In genomic region chr4:168651374-168651773, GRCh38 we compare ENCODE assay signal across 23 cellular contexts.
A peak's percentile ranks its signal among the peaks of the same experiment; 100 is the strongest.
DNase-seq lines count a peak whose midpoint lies in the region; ATAC-seq and TF ChIP-seq lines count a peak whose summit lies in the region.
"Had no signal": no experiment of that assay in that cellular context is flagged by ENCODE, and none has a peak within 500 bp of the region (broad histone marks: within the 10 kb centered on the region; RNA-seq: fewer than 3 reads in every experiment).

No MANE protein-coding gene starts in this region.

- peaks cover 86 to 89% of the 10 kb centered on the region in 2 experiments for H3K4me1 ChIP-seq in HCT116 (ENCODE audit: control insufficient read depth in 1 of 2, insufficient read depth in 2 of 2, low read length in 2 of 2)
- H3K4me1 ChIP-seq: adrenal gland; BLaER1 treated with 17β-estradiol and CSF1 and Interleukin-3, amounts not matched to agents 10 nM and 100 nM; Caco-2; gastroesophageal sphincter had no signal

- peaks cover 47% of the 10 kb centered on the region for H3K79me2 ChIP-seq in HCT116 (ENCODE audit: insufficient read depth, low read length)

- no peaks in the 10 kb centered on the region for H3K9me2 ChIP-seq in HCT116 (ENCODE audit: insufficient read depth)

- TF ChIP-seq CTCF in HCT116 (IDR thresholded peaks at IDR 0.05 in 2 of 3, conservative IDR thresholded peaks at IDR 0.05 in 1 of 3; ENCODE audit: borderline replicate concordance in 1 of 3, insufficient read depth in 1 of 3, low read depth in 2 of 3, low read length in 2 of 3) (no peak), nephron (IDR thresholded peaks at IDR 0.05; ENCODE audit: unreplicated experiment in 3 of 3) (no peak)

- H3K9ac ChIP-seq in HCT116 (ENCODE audit: low read length) = no peak overlapping the region
- H3K9ac ChIP-seq: BLaER1 treated with 17β-estradiol and CSF1 and Interleukin-3, amounts not matched to agents 10 nM and 100 nM had no signal

- no peaks in the 10 kb centered on the region for H3K27me3 Mint-ChIP-seq in nephron (ENCODE audit: low read depth)
- peaks cover 12% of the 10 kb centered on the region for H3K27me3 Mint-ChIP-seq in activated CD4-positive, alpha-beta memory T cell treated with anti-CD3 and anti-CD28 coated beads for 36 hours

- peak; percentile 74 for ATAC-seq in HCT116
- no peak for ATAC-seq in GM21390 (IDR thresholded peaks at IDR 0.05; ENCODE audit: unreplicated experiment)
- ATAC-seq: activated CD4-positive, alpha-beta T cell treated with anti-CD3 and anti-CD28 coated beads for 36 hours; activated T-cell treated with anti-CD3 and anti-CD28 coated beads, Interleukin-2, amount 50 U/mL, for 72 hours; gastroesophageal sphincter; T-helper 17 cell had no signal

- peak overlapping the region; percentile 69 to 97 (median 89) for H3K27ac Mint-ChIP-seq in nephron
- no peak overlapping the region for H3K27ac Mint-ChIP-seq in activated CD4-positive, alpha-beta memory T cell treated with anti-CD3 and anti-CD28 coated beads for 36 hours
- H3K27ac Mint-ChIP-seq: activated CD4-positive, alpha-beta T cell treated with anti-CD3 and anti-CD28 coated beads for 36 hours; activated T-cell treated with anti-CD3 and anti-CD28 coated beads, Interleukin-2, amount 50 U/mL, for 72 hours; T-helper 17 cell had no signal

- H3K36me3 Mint-ChIP-seq in nephron (ENCODE audit: low read depth) = peaks cover 5% of the 10 kb centered on the region
- no peaks in the 10 kb centered on the region for H3K36me3 Mint-ChIP-seq in activated CD4-positive, alpha-beta memory T cell treated with anti-CD3 and anti-CD28 coated beads for 36 hours

- TF ChIP-seq RAD21 in HCT116 (IDR thresholded peaks at IDR 0.05; ENCODE audit: low read depth) = no peak

- no peak overlapping the region for H3K4me3 ChIP-seq in HCT116 (replicated peaks in 1 of 2; ENCODE audit: low read depth in 1 of 2, low read length in 2 of 2)
- H3K4me3 ChIP-seq: adrenal gland; BLaER1 treated with 17β-estradiol and CSF1 and Interleukin-3, amounts not matched to agents 10 nM and 100 nM; cardiac muscle cell; gastroesophageal sphincter; SK-N-MC had no signal

- no peaks in the 10 kb centered on the region for H4K20me1 ChIP-seq in HCT116 (ENCODE audit: insufficient read depth)
- H4K20me1 ChIP-seq: BLaER1 treated with 17β-estradiol and CSF1 and Interleukin-3, amounts not matched to agents 10 nM and 100 nM had no signal

- no peak overlapping the region for H2AFZ ChIP-seq in HCT116 (ENCODE audit: low read depth, low read length, poor library complexity, severe bottlenecking)

- H3K9me3 ChIP-seq in HCT116 (ENCODE audit: control insufficient read depth in 1 of 2, insufficient read depth in 1 of 2, low read depth in 1 of 2, low read length in 2 of 2) = no peaks in the 10 kb centered on the region
- H3K9me3 ChIP-seq: adrenal gland; BLaER1 treated with 17β-estradiol and CSF1 and Interleukin-3, amounts not matched to agents 10 nM and 100 nM; Caco-2; gastroesophageal sphincter had no signal

- no peaks in the 10 kb centered on the region for H3K27me3 ChIP-seq in HCT116 (ENCODE audit: insufficient read depth, low read length)
- H3K27me3 ChIP-seq: adrenal gland; BLaER1 treated with 17β-estradiol and CSF1 and Interleukin-3, amounts not matched to agents 10 nM and 100 nM; cardiac muscle cell; gastroesophageal sphincter had no signal

- H3K27ac ChIP-seq in HCT116 (ENCODE audit: low read depth, low read length) = peak overlapping the region; percentile 94; the same call in 1 of the 2 replicates
- H3K27ac ChIP-seq: adrenal gland; BLaER1 treated with 17β-estradiol and CSF1 and Interleukin-3, amounts not matched to agents 10 nM and 100 nM; cardiac muscle cell; gastroesophageal sphincter; SK-N-MC had no signal

- H3K4me2 ChIP-seq in HCT116 (ENCODE audit: low read length) = peak overlapping the region; percentile 16
- H3K4me2 ChIP-seq: BLaER1 treated with 17β-estradiol and CSF1 and Interleukin-3, amounts not matched to agents 10 nM and 100 nM had no signal

- POLR2A ChIA-PET in HCT116 (lab: Charles Lee) = interaction anchor here (0.5 to 1.6 kb wide), 4 partner anchors 11 to 180 kb away, joined by 3 read pairs; no protein-coding TSS in a partner anchor
- POLR2A ChIA-PET in activated CD4-positive, alpha-beta memory T cell treated with anti-CD3 and anti-CD28 coated beads for 36 hours (lab: Charles Lee) = no interaction called here

- H3K4me3 Mint-ChIP-seq in nephron = no peak overlapping the region
- H3K4me3 Mint-ChIP-seq in activated CD4-positive, alpha-beta memory T cell treated with anti-CD3 and anti-CD28 coated beads for 36 hours = no peak overlapping the region
- H3K4me3 Mint-ChIP-seq: activated CD4-positive, alpha-beta T cell treated with anti-CD3 and anti-CD28 coated beads for 36 hours; activated T-cell treated with anti-CD3 and anti-CD28 coated beads, Interleukin-2, amount 50 U/mL, for 72 hours; T-helper 17 cell had no signal

- no peaks in the 10 kb centered on the region for H3K36me3 ChIP-seq in HCT116 (ENCODE audit: control insufficient read depth in 1 of 2, insufficient read depth in 2 of 2, low read length in 2 of 2)
- H3K36me3 ChIP-seq: adrenal gland; BLaER1 treated with 17β-estradiol and CSF1 and Interleukin-3, amounts not matched to agents 10 nM and 100 nM; cardiac muscle cell; gastroesophageal sphincter had no signal

- CTCF ChIA-PET in HCT116 (lab: Charles Lee) = no interaction called here
- CTCF ChIA-PET in activated CD4-positive, alpha-beta memory T cell treated with anti-CD3 and anti-CD28 coated beads for 36 hours (lab: Charles Lee) = no interaction called here

- peaks cover 72% of the 10 kb centered on the region for H3K4me1 Mint-ChIP-seq in nephron
- H3K4me1 Mint-ChIP-seq in activated CD4-positive, alpha-beta memory T cell treated with anti-CD3 and anti-CD28 coated beads for 36 hours (ENCODE audit: low read depth) = no peaks in the 10 kb centered on the region
- H3K4me1 Mint-ChIP-seq: T-helper 17 cell had no signal

- no peaks in the 10 kb centered on the region for H3K9me3 Mint-ChIP-seq in nephron
- no peaks in the 10 kb centered on the region for H3K9me3 Mint-ChIP-seq in activated CD4-positive, alpha-beta memory T cell treated with anti-CD3 and anti-CD28 coated beads for 36 hours
- H3K9me3 Mint-ChIP-seq: activated T-cell treated with anti-CD3 and anti-CD28 coated beads, Interleukin-2, amount 50 U/mL, for 72 hours had no signal

- intact Hi-C loops in HCT116 (cut with micrococcal nuclease) = no loop called here
- intact Hi-C loops in activated CD4-positive, alpha-beta memory T cell treated with anti-CD3 and anti-CD28 coated beads for 36 hours (cut with micrococcal nuclease) = no loop called here

- RAD21 ChIA-PET in HCT116 (lab: Charles Lee; ENCODE audit: low non-redundant PET in 1 of 2, low total read pairs in 2 of 2, uncharacterized antibody in 2 of 2, unreplicated experiment in 2 of 2) = interaction anchor here in 1 of 2 experiments (1.3 kb wide), 1 partner anchor 15 kb away, joined by 3 read pairs; no protein-coding TSS in a partner anchor

- no TSS peak for BruUV-seq in HCT116 (replicated peaks; lab: Mats Ljungman, UMichigan)

- DNase-seq in A172 (ENCODE audit: low spot score) (peak; percentile 14), HCT116 (ENCODE audit: low read depth, low spot score) (no peak), amniotic epithelial cell (ENCODE audit: low read depth) (peak; percentile 90)
- DNase-seq in activated CD4-positive, alpha-beta T cell treated with anti-CD3 and anti-CD28 coated beads, Interleukin-2, amount 50 U/mL, for 4 hours = no peak
- DNase-seq in activated CD4-positive, alpha-beta memory T cell treated with anti-CD3 and anti-CD28 coated beads for 36 hours = no peak
- no peak for DNase-seq in activated T-cell treated with anti-CD3 and anti-CD28 coated beads, Interleukin-2, amount 50 U/mL, for 1 hour
- DNase-seq: activated CD4-positive, alpha-beta T cell treated with anti-CD3 and anti-CD28 coated beads for 36 hours; activated naive CD4-positive, alpha-beta T cell treated with Interleukin-2 at 50 U/mL for 16 hours; activated T-cell treated with anti-CD3 and anti-CD28 coated beads, Interleukin-2, amount 50 U/mL, for 72 hours; adrenal gland; Caco-2; cortex of kidney; IMR-90; NCI-H526; nucleus accumbens; RPMI8226; T-helper 17 cell had no signal

- TF ChIP-seq POLR2A in HCT116 (IDR thresholded peaks at IDR 0.05; ENCODE audit: borderline replicate concordance, extremely low read depth, insufficient read depth, insufficient read length) = no peak

TF ChIP-seq in HCT116, 20 proteins besides CTCF, POLR2A, EP300 and RAD21 (continues in another document):
- TF ChIP-seq SIN3A (IDR thresholded peaks at IDR 0.05; ENCODE audit: low read depth) (0 out of 2 replicates have a peak, but pooled peaks have one; percentile 38), POLR2AphosphoS5 (IDR thresholded peaks at IDR 0.05; ENCODE audit: low read depth, low read length) (no peak), REST (IDR thresholded peaks at IDR 0.05; ENCODE audit: low read depth) (no peak), JUND (IDR thresholded peaks at IDR 0.05) (peak; percentile 51; the same call in 1 of the 2 replicates), EZH2 (IDR thresholded peaks at IDR 0.05) (no peak), SRF (IDR thresholded peaks at IDR 0.05; ENCODE audit: low read depth) (no peak), CEBPB (IDR thresholded peaks at IDR 0.05; ENCODE audit: low read depth) (0 out of 2 replicates have a peak, but pooled peaks have one; percentile 6), YY1 (IDR thresholded peaks at IDR 0.05; ENCODE audit: extremely low read depth, insufficient replicate concordance, low read depth, low read length) (no peak)

Comparison
In these comparisons a context has a peak if more than half of its experiments do, and no peak if none do; other contexts are left out.
1. DNase-seq: peak in A172 (single experiment) and amniotic epithelial cell (single experiment); none in HCT116 (single experiment), activated CD4-positive, alpha-beta T cell treated with anti-CD3 and anti-CD28 coated beads, Interleukin-2, amount 50 U/mL, for 4 hours (0 of 2), activated CD4-positive, alpha-beta memory T cell treated with anti-CD3 and anti-CD28 coated beads for 36 hours (single experiment) and activated T-cell treated with anti-CD3 and anti-CD28 coated beads, Interleukin-2, amount 50 U/mL, for 1 hour (single experiment).